In the genomic region with DNA sequence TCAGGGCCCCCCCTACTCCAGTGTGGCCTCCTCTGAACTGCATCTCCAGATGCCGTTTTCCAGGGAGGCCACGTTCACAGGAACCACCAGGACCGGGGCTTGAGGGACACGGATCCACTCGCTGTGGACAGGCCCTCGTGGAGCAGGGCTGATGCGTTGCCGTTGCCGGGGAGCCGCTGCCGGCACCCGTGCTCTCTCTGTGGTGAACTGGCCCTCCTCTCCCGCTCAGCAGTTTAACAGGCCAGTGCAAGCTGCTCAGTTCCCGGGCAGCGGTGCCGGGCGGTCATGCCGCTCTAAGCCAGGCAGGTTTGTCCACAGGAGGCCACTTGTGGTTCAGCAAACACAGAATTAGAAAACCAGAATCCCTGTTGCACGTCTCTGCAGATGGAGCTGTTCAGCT, we compare ENCODE assay signal across 13 cellular contexts.
"Had no signal": no experiment of that assay in that cellular context is flagged by ENCODE, and none has a peak within 500 bp of the region (broad histone marks: within the 10 kb centered on the region; RNA-seq: fewer than 3 reads in every experiment).

No MANE protein-coding gene starts in this region.

- H3K4me3 Mint-ChIP-seq: activated naive CD4-positive, alpha-beta T cell treated with anti-CD3 and anti-CD28 coated beads for 36 hours; nephron; stimulated activated effector memory CD8-positive, alpha-beta T cell treated with anti-CD3 and anti-CD28 coated beads, Interleukin-12 subunit alpha, Interleukin-12 subunit beta, amount 100 ng/mL, for 72 hours; T-cell had no signal

- H3K27ac ChIP-seq: ascending aorta, dorsolateral prefrontal cortex, hepatocyte had no signal

- DNase-seq: activated CD4-positive, alpha-beta T cell treated with anti-CD3 and anti-CD28 coated beads, Interleukin-2, amount 50 U/mL, for 1 hour; activated CD8-positive, alpha-beta memory T cell treated with anti-CD3 and anti-CD28 coated beads for 24 hours; activated naive CD4-positive, alpha-beta T cell treated with anti-CD3 and anti-CD28 coated beads for 36 hours; activated T-cell treated with anti-CD3 and anti-CD28 coated beads for 4 hours; dorsolateral prefrontal cortex; kidney; T-cell; T-helper 9 cell had no signal

- H2AFZ ChIP-seq: hepatocyte had no signal

- H3K9me3 ChIP-seq: ascending aorta had no signal

- H3K4me3 ChIP-seq: ascending aorta, dorsolateral prefrontal cortex, hepatocyte had no signal

- H3K27me3 ChIP-seq: ascending aorta, dorsolateral prefrontal cortex, hepatocyte had no signal

- H3K4me1 ChIP-seq: ascending aorta had no signal

- H3K9me3 Mint-ChIP-seq: activated naive CD4-positive, alpha-beta T cell treated with anti-CD3 and anti-CD28 coated beads for 36 hours; nephron; stimulated activated effector memory CD8-positive, alpha-beta T cell treated with anti-CD3 and anti-CD28 coated beads, Interleukin-12 subunit alpha, Interleukin-12 subunit beta, amount 100 ng/mL, for 72 hours; T-cell had no signal

- H3K4me2 ChIP-seq: hepatocyte had no signal

- ATAC-seq: activated CD4-positive, CD25-positive, alpha-beta regulatory T cell treated with anti-CD3 and anti-CD28 coated beads, Interleukin-2, amount 50 U/mL, for 24 hours; stimulated activated effector memory CD8-positive, alpha-beta T cell treated with anti-CD3 and anti-CD28 coated beads, Interleukin-12 subunit alpha, Interleukin-12 subunit beta, amount 100 ng/mL, for 72 hours; T-cell had no signal

- H3K27me3 Mint-ChIP-seq: T-cell had no signal

- H3K27ac Mint-ChIP-seq: activated naive CD4-positive, alpha-beta T cell treated with anti-CD3 and anti-CD28 coated beads for 36 hours; nephron; T-cell had no signal
